ENCODE assay signal across 11 cellular contexts in genomic region chrX:40299028-40299479, GRCh38.
A peak's percentile ranks its signal among the peaks of the same experiment; 100 is the strongest.
DNase-seq lines count a peak whose midpoint lies in the region; FAIRE-seq and TF ChIP-seq lines count a peak whose summit lies in the region.
"Had no signal": no experiment of that assay in that cellular context is flagged by ENCODE, and none has a peak within 500 bp of the region (broad histone marks: within the 10 kb centered on the region; RNA-seq: fewer than 3 reads in every experiment).

No MANE protein-coding gene starts in this region.

- POLR2A ChIA-PET in BJ (lab: Charles Lee) (no interaction called here), HEK293T (lab: Yijun Ruan, JAX) (no interaction called here)

- CTCF ChIA-PET in BJ (lab: Yijun Ruan, JAX) (interaction anchor here (0.7 to 1.3 kb wide), 4 partner anchors 12 to 23 kb away, joined by 3 to 4 read pairs (median 3); no protein-coding TSS in a partner anchor), HEK293T (lab: Yijun Ruan, JAX) (no interaction called here)

- WGBS in liver, result 55% methylated on average over 17 of the region's 17 CpGs
- 56 to 77% (median 60%) methylated on average over 13 to 17 of the region's 17 CpGs for WGBS in small intestine, 3 donors

- H3K27ac ChIP-seq in ascending aorta (no peak overlapping the region), liver (ENCODE audit: low read depth in 1 of 2, low read length in 2 of 2) (no peak overlapping the region), small intestine (ENCODE audit: low read depth in 1 of 2, low read length in 1 of 2) (no peak overlapping the region)
- H3K27ac ChIP-seq: thyroid gland had no signal

- no peaks in the 10 kb centered on the region for H3K4me1 ChIP-seq in ascending aorta
- H3K4me1 ChIP-seq in liver (ENCODE audit: control insufficient read depth in 4 of 4, insufficient read depth in 4 of 4, low read length in 3 of 4), result no peaks in the 10 kb centered on the region
- H3K4me1 ChIP-seq in small intestine (ENCODE audit: control insufficient read depth in 2 of 2, insufficient read depth in 1 of 2, low read depth in 1 of 2, low read length in 1 of 2), result no peaks in the 10 kb centered on the region
- H3K4me1 ChIP-seq: thyroid gland had no signal

- no peak for DNase-seq in BJ (ENCODE audit: low read depth)
- DNase-seq in HEK293T (ENCODE audit: extremely low spot score), result peak; percentile 26
- DNase-seq in ascending aorta (ENCODE audit: low spot score in 2 of 2), result no peak
- DNase-seq in pons (ENCODE audit: low spot score), result no peak
- DNase-seq in SKM-1 (lab: John Stamatoyannopoulos, UW; ENCODE audit: unreplicated experiment), result no peak
- no peak for DNase-seq in AG08395 (ENCODE audit: low spot score)
- DNase-seq in small intestine, result no peak
- DNase-seq: amniotic stem cell, DMS79 treated with DMSO at 0.1 percent for 48 hours, thyroid gland had no signal

- H3K4me3 ChIP-seq in BJ (ENCODE audit: low read depth, low read length), result no peak overlapping the region
- H3K4me3 ChIP-seq in ascending aorta, result no peak overlapping the region
- no peak overlapping the region for H3K4me3 ChIP-seq in liver (ENCODE audit: low read depth in 1 of 3, low read length in 3 of 3)
- H3K4me3 ChIP-seq in small intestine (ENCODE audit: low read depth in 1 of 2, low read length in 2 of 2), result no peak overlapping the region
- H3K4me3 ChIP-seq: thyroid gland had no signal

- H3K27me3 ChIP-seq in BJ (ENCODE audit: control insufficient read depth, insufficient read depth, low read length), result no peaks in the 10 kb centered on the region; the same call in none of the 2 replicates
- no peaks in the 10 kb centered on the region for H3K27me3 ChIP-seq in ascending aorta
- H3K27me3 ChIP-seq in liver (ENCODE audit: control insufficient read depth in 4 of 4, insufficient read depth in 4 of 4, low read length in 3 of 4), result no peaks in the 10 kb centered on the region
- H3K27me3 ChIP-seq in small intestine (ENCODE audit: control insufficient read depth in 2 of 2, insufficient read depth in 2 of 2, low read length in 2 of 2), result no peaks in the 10 kb centered on the region
- H3K27me3 ChIP-seq: thyroid gland had no signal

- TF ChIP-seq RAD21 in liver (IDR thresholded peaks at IDR 0.05), result peak; percentile 16 to 29

- H3K9me3 ChIP-seq in ascending aorta, result no peaks in the 10 kb centered on the region
- H3K9me3 ChIP-seq in liver (ENCODE audit: control insufficient read depth in 4 of 4, low read length in 3 of 4), result no peaks in the 10 kb centered on the region
- H3K9me3 ChIP-seq in small intestine (ENCODE audit: control insufficient read depth, low read depth), result no peaks in the 10 kb centered on the region
- H3K9me3 ChIP-seq: thyroid gland had no signal

- peak; percentile 26; the same call in 1 of the 2 replicates for TF ChIP-seq CTCF in BJ (IDR thresholded peaks at IDR 0.05; ENCODE audit: insufficient read depth, low read depth, low read length)
- TF ChIP-seq CTCF in ascending aorta (IDR thresholded peaks at IDR 0.05), result peak in 2 of 3 experiments; percentile 8 to 16
- no peak for TF ChIP-seq CTCF in liver (IDR thresholded peaks at IDR 0.05; ENCODE audit: low read depth, low read length, missing input control)

- H3K36me3 ChIP-seq in BJ (ENCODE audit: control insufficient read depth, insufficient read depth, low read length) (no peaks in the 10 kb centered on the region), ascending aorta (no peaks in the 10 kb centered on the region), liver (ENCODE audit: control insufficient read depth in 4 of 4, insufficient read depth in 3 of 4, low read depth in 1 of 4, low read length in 3 of 4) (no peaks in the 10 kb centered on the region), small intestine (ENCODE audit: control insufficient read depth in 2 of 2, insufficient read depth in 2 of 2, low read length in 2 of 2) (no peaks in the 10 kb centered on the region)
- H3K36me3 ChIP-seq: thyroid gland had no signal

- H3K9ac ChIP-seq in liver (ENCODE audit: low read depth in 1 of 2, low read length in 2 of 2), result no peak overlapping the region

- intact Hi-C loops in ascending aorta (cut with DNase I), result no loop called here

- FAIRE-seq in small intestine (lab: Jason Lieb, UNC), result no peak

TF ChIP-seq in HEK293T, 16 proteins besides CTCF, POLR2A, EP300 and RAD21:
- TF ChIP-seq FOXA1 (IDR thresholded peaks at IDR 0.05), result no peak
- TF ChIP-seq FOXM1 (IDR thresholded peaks at IDR 0.05; ENCODE audit: borderline replicate concordance), result no peak
- TF ChIP-seq NFRKB (IDR thresholded peaks at IDR 0.05), result no peak
- no peak for TF ChIP-seq SP1 (IDR thresholded peaks at IDR 0.05)
- TF ChIP-seq FOXK2 (IDR thresholded peaks at IDR 0.05), result no peak
- TF ChIP-seq ARNT (IDR thresholded peaks at IDR 0.05), result no peak
- TF ChIP-seq BHLHE40 (IDR thresholded peaks at IDR 0.05; ENCODE audit: borderline replicate concordance), result no peak
- TF ChIP-seq PKNOX1 (IDR thresholded peaks at IDR 0.05), result no peak
- no peak for TF ChIP-seq HDGF (IDR thresholded peaks at IDR 0.05; ENCODE audit: borderline replicate concordance)
- TF ChIP-seq LEF1 (IDR thresholded peaks at IDR 0.05; ENCODE audit: borderline replicate concordance), result no peak
- no peak for TF ChIP-seq L3MBTL2 (conservative IDR thresholded peaks at IDR 0.05)
- no peak for TF ChIP-seq SUZ12 (IDR thresholded peaks at IDR 0.05)

TF ChIP-seq in liver, 16 proteins besides CTCF, POLR2A, EP300 and RAD21:
- TF ChIP-seq FOXA1 (IDR thresholded peaks at IDR 0.05), result no peak
- no peak for TF ChIP-seq ZBTB33 (IDR thresholded peaks at IDR 0.05)
- no peak for TF ChIP-seq MAX (IDR thresholded peaks at IDR 0.05)
TF ChIP-seq in liver: peak in this region for 0.
